In the genomic region with DNA sequence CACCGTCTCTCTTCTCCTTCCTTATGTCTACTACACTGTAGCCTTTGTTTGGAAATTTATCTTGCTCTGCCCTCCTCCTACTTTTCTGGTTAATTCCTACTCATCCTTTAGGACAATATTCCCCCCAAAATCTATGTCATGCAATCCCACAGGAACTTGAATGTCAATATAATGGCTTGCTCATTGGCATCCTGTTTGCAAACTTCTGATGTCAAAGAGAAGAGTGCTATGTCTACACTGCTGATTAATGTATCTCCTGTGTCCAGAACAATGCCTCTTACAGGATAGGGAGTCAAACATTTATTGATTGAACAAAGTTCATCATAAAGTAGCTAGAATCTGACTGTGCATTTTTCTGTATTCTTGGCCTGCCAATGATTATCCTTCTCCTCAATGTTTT, we compare ENCODE assay signal across 9 cellular contexts. TPM values are rescaled to one million over a fixed set of nuclear protein-coding genes. Genes with fewer than 3 reads are reported as not detected.
"Had no signal": no experiment of that assay in that cellular context is flagged by ENCODE, and none has a peak within 500 bp of the region (broad histone marks: within the 10 kb centered on the region; RNA-seq: fewer than 3 reads in every experiment).

No MANE protein-coding gene starts in this region.

- DNase-seq: H9, HCEC 1CT, KBM-7 had no signal

- ATAC-seq: GM23338 had no signal

- H3K4me3 Mint-ChIP-seq: GM23338, H9, IgD-negative memory B cell had no signal

- H3K9ac ChIP-seq: KMS-11 had no signal

- H3K27ac Mint-ChIP-seq: GM23338, H9 had no signal

- H3K4me2 ChIP-seq: GM23338, KMS-11 had no signal

- H3K4me3 ChIP-seq: GM23338 had no signal

- H2AFZ ChIP-seq: GM23338 had no signal

- H3K36me3 Mint-ChIP-seq: IgD-negative memory B cell had no signal

- H3K9me3 Mint-ChIP-seq: GM23338, H9, IgD-negative memory B cell had no signal

- H3K27me3 Mint-ChIP-seq: IgD-negative memory B cell had no signal

- H3K27ac ChIP-seq: KMS-11 had no signal

- FAIRE-seq: H1, H54, HTR-8/SVneo had no signal

- H3K4me1 Mint-ChIP-seq: GM23338 had no signal

RNA-seq across cellular contexts. Expression of gene SIDT1, which starts 22.8 kb away (rescaled TPM):
- total RNA-seq: H1, H9 had no signal
- polyA plus RNA-seq: GM23338 had no signal
